Comparison of ENCODE assay signal across 11 cellular contexts in genomic region chrX:74506310-74507115, GRCh38.
DNase-seq lines count a peak whose midpoint lies in the region; ATAC-seq and TF ChIP-seq lines count a peak whose summit lies in the region.
"Had no signal": no experiment of that assay in that cellular context is flagged by ENCODE, and none has a peak within 500 bp of the region (broad histone marks: within the 10 kb centered on the region; RNA-seq: fewer than 3 reads in every experiment).

No MANE protein-coding gene starts in this region.

- 90% methylated on average over 8 of the region's 8 CpGs for WGBS in prostate gland

- ATAC-seq in GM18870 (IDR thresholded peaks at IDR 0.05; ENCODE audit: unreplicated experiment): peak; percentile 96
- peak; percentile 89 for ATAC-seq in GM21515 (IDR thresholded peaks at IDR 0.05; ENCODE audit: unreplicated experiment)
- peak; percentile 75 for ATAC-seq in HG03064 (IDR thresholded peaks at IDR 0.05; ENCODE audit: low read depth, unreplicated experiment)

- H3K4me3 Mint-ChIP-seq in chondrocyte (ENCODE audit: unreplicated experiment): no peak overlapping the region
- H3K4me3 Mint-ChIP-seq: activated CD4-positive, alpha-beta T cell treated with anti-CD3 and anti-CD28 coated beads, Interleukin-2, amount 10 ng/mL, durations not matched to agents 7 days and 5 days had no signal

- intact Hi-C loops in prostate gland (cut with DNase I): no loop called here

- H3K27ac Mint-ChIP-seq in chondrocyte (ENCODE audit: unreplicated experiment): no peak overlapping the region
- H3K27ac Mint-ChIP-seq: activated CD4-positive, alpha-beta T cell treated with anti-CD3 and anti-CD28 coated beads, Interleukin-2, amount 10 ng/mL, durations not matched to agents 7 days and 5 days had no signal

- no peaks in the 10 kb centered on the region for H3K4me1 ChIP-seq in prostate gland (replicated peaks)

- no peaks in the 10 kb centered on the region for H3K9me3 Mint-ChIP-seq in chondrocyte (ENCODE audit: low read depth)
- H3K9me3 Mint-ChIP-seq: activated CD4-positive, alpha-beta T cell treated with anti-CD3 and anti-CD28 coated beads, Interleukin-2, amount 10 ng/mL, durations not matched to agents 7 days and 5 days had no signal

- no peaks in the 10 kb centered on the region for H3K27me3 Mint-ChIP-seq in chondrocyte (ENCODE audit: low read depth)
- H3K27me3 Mint-ChIP-seq: activated CD4-positive, alpha-beta T cell treated with anti-CD3 and anti-CD28 coated beads, Interleukin-2, amount 10 ng/mL, durations not matched to agents 7 days and 5 days had no signal

- no peaks in the 10 kb centered on the region for H3K27me3 ChIP-seq in prostate gland (replicated peaks; ENCODE audit: insufficient read depth)

- no peaks in the 10 kb centered on the region for H3K36me3 ChIP-seq in prostate gland

- no peaks in the 10 kb centered on the region for H3K9me3 ChIP-seq in prostate gland

- TF ChIP-seq POLR2A in prostate gland (IDR thresholded peaks at IDR 0.05): no peak
- no peak for TF ChIP-seq POLR2A in erythroblast (IDR thresholded peaks at IDR 0.05; ENCODE audit: low read length)

- H3K4me3 ChIP-seq in prostate gland: no peak overlapping the region

- no peaks in the 10 kb centered on the region for H3K4me1 Mint-ChIP-seq in chondrocyte (ENCODE audit: low read depth)

- TF ChIP-seq CTCF in prostate gland (IDR thresholded peaks at IDR 0.05): no peak
- TF ChIP-seq CTCF in chondrocyte (IDR thresholded peaks at IDR 0.05): no peak

- H3K27ac ChIP-seq in prostate gland: no peak overlapping the region

- no peaks in the 10 kb centered on the region for H3K36me3 Mint-ChIP-seq in chondrocyte (ENCODE audit: low read depth)

- peak; percentile 23 for DNase-seq in kidney tubule cell (ENCODE audit: low spot score)
- no peak for DNase-seq in prostate gland (ENCODE audit: low spot score)
- no peak for DNase-seq in erythroblast (lab: John Stamatoyannopoulos, UW)
- DNase-seq in T-helper 9 cell: no peak
- no peak for DNase-seq in chondrocyte (ENCODE audit: low spot score)
- DNase-seq: activated CD4-positive, alpha-beta T cell treated with anti-CD3 and anti-CD28 coated beads, Interleukin-2, amount 10 ng/mL, durations not matched to agents 7 days and 5 days; IMR-90; mesendoderm had no signal
